Comparison of ENCODE assay signal across 33 cellular contexts in genomic region chr3:132461544-132461943, GRCh38.
"Had no signal": no experiment of that assay in that cellular context is flagged by ENCODE, and none has a peak within 500 bp of the region (broad histone marks: within the 10 kb centered on the region; RNA-seq: fewer than 3 reads in every experiment).

No MANE protein-coding gene starts in this region.

- H2AFZ ChIP-seq: hepatocyte had no signal

- H3K27ac ChIP-seq: adrenal gland, body of pancreas, coronary artery, dorsolateral prefrontal cortex, gastroesophageal sphincter, heart right ventricle, hepatocyte had no signal

- H3K4me3 ChIP-seq: adrenal gland, body of pancreas, coronary artery, dorsolateral prefrontal cortex, gastroesophageal sphincter, heart right ventricle, hepatocyte had no signal

- H3K27ac Mint-ChIP-seq: activated CD4-positive, alpha-beta memory T cell treated with anti-CD3 and anti-CD28 coated beads for 36 hours; activated CD4-positive, alpha-beta T cell treated with anti-CD3 and anti-CD28 coated beads for 36 hours; activated CD4-positive, alpha-beta T cell treated with anti-CD3 and anti-CD28 coated beads, Interleukin-2, amount 10 ng/mL, durations not matched to agents 24 days and 14 days; activated CD8-positive, alpha-beta memory T cell treated with anti-CD3 and anti-CD28 coated beads, Interleukin-2, amount 10 ng/mL, durations not matched to agents 7 days and 5 days; activated CD8-positive, alpha-beta T cell treated with anti-CD3 and anti-CD28 coated beads, Interleukin-2, amount 10 ng/mL, durations not matched to agents 7 days and 5 days; activated naive CD4-positive, alpha-beta T cell treated with anti-CD3 and anti-CD28 coated beads for 36 hours; activated naive CD4-positive, alpha-beta T cell treated with anti-CD3 and anti-CD28 coated beads, Interleukin-2, amount 50 U/mL, for 24 hours; activated naive CD8-positive, alpha-beta T cell treated with anti-CD3 and anti-CD28 coated beads for 36 hours; activated naive CD8-positive, alpha-beta T cell treated with anti-CD3 and anti-CD28 coated beads, Interleukin-2, amount 50 U/mL, for 24 hours; activated T-helper 1 cell treated with anti-CD3 and anti-CD28 coated beads, Interleukin-12 subunit alpha, Interleukin-12 subunit beta, Interleukin-2, Interleukin-4 antibody, amounts not matched to agents 30 ng/mL and 10 ng/mL and 1 ng/mL, durations not matched to agents 14 hours and 24 hours and 36 hours; activated T-helper 2 cell treated with anti-CD3 and anti-CD28 coated beads, Interferon-gamma antibody, Interleukin-2, Interleukin-4, amounts not matched to agents 10 μg/mL and 5 μg/mL and 100 μg/mL, durations not matched to agents 14 hours and 24 hours and 36 hours; dendritic cell treated with granulocyte-macrophage colony-stimulating factor and Interleukin-4, amounts not matched to agents 40 ng/mL and 50 ng/mL, for 4 days; endodermal cell had no signal

- H3K27me3 Mint-ChIP-seq: activated CD4-positive, alpha-beta memory T cell treated with anti-CD3 and anti-CD28 coated beads for 36 hours; activated CD4-positive, alpha-beta T cell treated with anti-CD3 and anti-CD28 coated beads for 36 hours; activated CD4-positive, alpha-beta T cell treated with anti-CD3 and anti-CD28 coated beads, Interleukin-2, amount 10 ng/mL, durations not matched to agents 24 days and 14 days; activated CD8-positive, alpha-beta memory T cell treated with anti-CD3 and anti-CD28 coated beads, Interleukin-2, amount 10 ng/mL, durations not matched to agents 7 days and 5 days; activated naive CD4-positive, alpha-beta T cell treated with anti-CD3 and anti-CD28 coated beads, Interleukin-2, amount 50 U/mL, for 24 hours; activated naive CD8-positive, alpha-beta T cell treated with anti-CD3 and anti-CD28 coated beads for 36 hours; activated naive CD8-positive, alpha-beta T cell treated with anti-CD3 and anti-CD28 coated beads, Interleukin-2, amount 50 U/mL, for 24 hours; dendritic cell treated with granulocyte-macrophage colony-stimulating factor and Interleukin-4, amounts not matched to agents 40 ng/mL and 50 ng/mL, for 4 days had no signal

- H3K4me1 ChIP-seq: adrenal gland, body of pancreas, gastroesophageal sphincter had no signal

- H3K4me3 Mint-ChIP-seq: activated CD4-positive, alpha-beta memory T cell treated with anti-CD3 and anti-CD28 coated beads for 36 hours; activated CD4-positive, alpha-beta T cell treated with anti-CD3 and anti-CD28 coated beads for 36 hours; activated CD4-positive, alpha-beta T cell treated with anti-CD3 and anti-CD28 coated beads, Interleukin-2, amount 10 ng/mL, durations not matched to agents 24 days and 14 days; activated CD8-positive, alpha-beta memory T cell treated with anti-CD3 and anti-CD28 coated beads, Interleukin-2, amount 10 ng/mL, durations not matched to agents 7 days and 5 days; activated CD8-positive, alpha-beta T cell treated with anti-CD3 and anti-CD28 coated beads, Interleukin-2, amount 10 ng/mL, durations not matched to agents 7 days and 5 days; activated naive CD4-positive, alpha-beta T cell treated with anti-CD3 and anti-CD28 coated beads for 36 hours; activated naive CD4-positive, alpha-beta T cell treated with anti-CD3 and anti-CD28 coated beads, Interleukin-2, amount 50 U/mL, for 24 hours; activated naive CD8-positive, alpha-beta T cell treated with anti-CD3 and anti-CD28 coated beads for 36 hours; activated naive CD8-positive, alpha-beta T cell treated with anti-CD3 and anti-CD28 coated beads, Interleukin-2, amount 50 U/mL, for 24 hours; activated T-helper 1 cell treated with anti-CD3 and anti-CD28 coated beads, Interleukin-12 subunit alpha, Interleukin-12 subunit beta, Interleukin-2, Interleukin-4 antibody, amounts not matched to agents 30 ng/mL and 10 ng/mL and 1 ng/mL, durations not matched to agents 14 hours and 24 hours and 36 hours; dendritic cell treated with granulocyte-macrophage colony-stimulating factor and Interleukin-4, amounts not matched to agents 40 ng/mL and 50 ng/mL, for 4 days; endodermal cell had no signal

- H3K27me3 ChIP-seq: adrenal gland, body of pancreas, dorsolateral prefrontal cortex, gastroesophageal sphincter, heart right ventricle, hepatocyte had no signal

- H3K9me3 Mint-ChIP-seq: activated CD4-positive, alpha-beta memory T cell treated with anti-CD3 and anti-CD28 coated beads for 36 hours; activated CD4-positive, alpha-beta T cell treated with anti-CD3 and anti-CD28 coated beads, Interleukin-2, amount 10 ng/mL, durations not matched to agents 24 days and 14 days; activated naive CD4-positive, alpha-beta T cell treated with anti-CD3 and anti-CD28 coated beads for 36 hours; activated naive CD4-positive, alpha-beta T cell treated with anti-CD3 and anti-CD28 coated beads, Interleukin-2, amount 50 U/mL, for 24 hours; activated naive CD8-positive, alpha-beta T cell treated with anti-CD3 and anti-CD28 coated beads for 36 hours; activated naive CD8-positive, alpha-beta T cell treated with anti-CD3 and anti-CD28 coated beads, Interleukin-2, amount 50 U/mL, for 24 hours; activated T-helper 1 cell treated with anti-CD3 and anti-CD28 coated beads, Interleukin-12 subunit alpha, Interleukin-12 subunit beta, Interleukin-2, Interleukin-4 antibody, amounts not matched to agents 30 ng/mL and 10 ng/mL and 1 ng/mL, durations not matched to agents 14 hours and 24 hours and 36 hours; activated T-helper 2 cell treated with anti-CD3 and anti-CD28 coated beads, Interferon-gamma antibody, Interleukin-2, Interleukin-4, amounts not matched to agents 10 μg/mL and 5 μg/mL and 100 μg/mL, durations not matched to agents 14 hours and 24 hours and 36 hours; dendritic cell treated with granulocyte-macrophage colony-stimulating factor and Interleukin-4, amounts not matched to agents 40 ng/mL and 50 ng/mL, for 4 days; endodermal cell had no signal

- H3K4me1 Mint-ChIP-seq: activated CD4-positive, alpha-beta T cell treated with anti-CD3 and anti-CD28 coated beads, Interleukin-2, amount 10 ng/mL, durations not matched to agents 24 days and 14 days; activated CD8-positive, alpha-beta memory T cell treated with anti-CD3 and anti-CD28 coated beads, Interleukin-2, amount 10 ng/mL, durations not matched to agents 7 days and 5 days; activated naive CD4-positive, alpha-beta T cell treated with anti-CD3 and anti-CD28 coated beads, Interleukin-2, amount 50 U/mL, for 24 hours had no signal

- H3K9me3 ChIP-seq: adrenal gland, body of pancreas, gastroesophageal sphincter, heart right ventricle had no signal

- ATAC-seq: activated CD4-positive, alpha-beta T cell treated with anti-CD3 and anti-CD28 coated beads for 36 hours; activated CD8-positive, alpha-beta memory T cell treated with anti-CD3 and anti-CD28 coated beads, Interleukin-2, amount 10 ng/mL, durations not matched to agents 7 days and 5 days; activated CD8-positive, alpha-beta T cell treated with anti-CD3 and anti-CD28 coated beads, Interleukin-2, amount 10 ng/mL, durations not matched to agents 7 days and 5 days; activated naive CD8-positive, alpha-beta T cell treated with anti-CD3 and anti-CD28 coated beads, Interleukin-2, amount 50 U/mL, for 24 hours; body of pancreas; esophagus mucosa; gastroesophageal sphincter; heart right ventricle had no signal

- DNase-seq: activated CD4-positive, alpha-beta memory T cell treated with anti-CD3 and anti-CD28 coated beads for 36 hours; activated CD4-positive, alpha-beta T cell treated with anti-CD3 and anti-CD28 coated beads for 36 hours; activated CD4-positive, alpha-beta T cell treated with anti-CD3 and anti-CD28 coated beads, Interleukin-2, amount 10 ng/mL, durations not matched to agents 24 days and 14 days; activated CD4-positive, CD25-positive, alpha-beta regulatory T cell; activated CD4-positive, CD25-positive, alpha-beta regulatory T cell treated with anti-CD3 and anti-CD28 coated beads, Interleukin-2, amount 50 U/mL, for 72 hours; activated CD8-positive, alpha-beta memory T cell treated with anti-CD3 and anti-CD28 coated beads, Interleukin-2, amount 10 ng/mL, durations not matched to agents 7 days and 5 days; activated CD8-positive, alpha-beta memory T cell treated with anti-CD3 and anti-CD28 coated beads, Interleukin-2, amount 50 U/mL, for 4 hours; activated CD8-positive, alpha-beta T cell treated with anti-CD3 and anti-CD28 coated beads, Interleukin-2, amount 10 ng/mL, durations not matched to agents 7 days and 5 days; activated effector memory CD4-positive, alpha-beta T cell treated with anti-CD3 and anti-CD28 coated beads, Interleukin-2, amount 50 U/mL, for 16 hours; activated naive CD4-positive, alpha-beta T cell treated with anti-CD3 and anti-CD28 coated beads for 36 hours; activated naive CD8-positive, alpha-beta T cell treated with anti-CD3 and anti-CD28 coated beads for 36 hours; activated naive CD8-positive, alpha-beta T cell treated with anti-CD3 and anti-CD28 coated beads, Interleukin-2, amount 50 U/mL, for 24 hours; activated T-cell treated with anti-CD3 and anti-CD28 coated beads, Interleukin-2, amount 50 U/mL, for 1 hour; activated T-cell treated with anti-CD3 and anti-CD28 coated beads, Interleukin-2, amount 50 U/mL, for 48 hours; amygdala; aorta; body of pancreas; caudate nucleus; dorsolateral prefrontal cortex; effector memory CD4-positive, alpha-beta T cell; endodermal cell; foreskin melanocyte; heart right ventricle; T-helper 2 cell had no signal

- H3K4me2 ChIP-seq: hepatocyte had no signal
